7 cellular contexts compared by ENCODE assay signal in the genomic region with DNA sequence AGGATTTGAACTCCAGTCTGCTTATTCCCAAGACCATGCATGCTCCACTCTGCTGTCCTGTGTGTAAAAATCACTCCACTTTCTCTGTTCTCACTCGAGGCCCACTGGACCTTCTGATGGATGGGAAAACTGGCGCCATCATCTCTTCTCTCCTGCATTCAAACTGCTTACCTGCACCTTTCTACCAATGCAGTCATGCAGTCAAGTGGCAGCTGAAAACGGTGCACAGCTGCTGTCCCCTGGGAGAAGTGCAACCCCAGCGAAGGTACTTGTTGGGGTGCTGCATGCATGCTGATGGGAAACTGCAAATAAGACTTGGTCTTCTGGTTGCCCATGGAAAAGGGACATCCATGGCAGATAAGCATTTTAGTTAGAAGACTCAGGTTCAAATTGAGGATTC.
"Had no signal": no experiment of that assay in that cellular context is flagged by ENCODE, and none has a peak within 500 bp of the region (broad histone marks: within the 10 kb centered on the region; RNA-seq: fewer than 3 reads in every experiment).

No MANE protein-coding gene starts in this region.

- H3K4me3 ChIP-seq: GM23248, HAP-1, K562 had no signal

- H3K27ac ChIP-seq: GM23248 had no signal

- DNase-seq: GM23248, GOT3, H7, HFFc6, IMR-90 had no signal

- H3K36me3 ChIP-seq: HAP-1 had no signal

- H3K9me3 ChIP-seq: HAP-1 had no signal

- H3K4me1 ChIP-seq: HAP-1 had no signal
